Comparison of ENCODE assay signal across 1 cellular context in the genomic region with DNA sequence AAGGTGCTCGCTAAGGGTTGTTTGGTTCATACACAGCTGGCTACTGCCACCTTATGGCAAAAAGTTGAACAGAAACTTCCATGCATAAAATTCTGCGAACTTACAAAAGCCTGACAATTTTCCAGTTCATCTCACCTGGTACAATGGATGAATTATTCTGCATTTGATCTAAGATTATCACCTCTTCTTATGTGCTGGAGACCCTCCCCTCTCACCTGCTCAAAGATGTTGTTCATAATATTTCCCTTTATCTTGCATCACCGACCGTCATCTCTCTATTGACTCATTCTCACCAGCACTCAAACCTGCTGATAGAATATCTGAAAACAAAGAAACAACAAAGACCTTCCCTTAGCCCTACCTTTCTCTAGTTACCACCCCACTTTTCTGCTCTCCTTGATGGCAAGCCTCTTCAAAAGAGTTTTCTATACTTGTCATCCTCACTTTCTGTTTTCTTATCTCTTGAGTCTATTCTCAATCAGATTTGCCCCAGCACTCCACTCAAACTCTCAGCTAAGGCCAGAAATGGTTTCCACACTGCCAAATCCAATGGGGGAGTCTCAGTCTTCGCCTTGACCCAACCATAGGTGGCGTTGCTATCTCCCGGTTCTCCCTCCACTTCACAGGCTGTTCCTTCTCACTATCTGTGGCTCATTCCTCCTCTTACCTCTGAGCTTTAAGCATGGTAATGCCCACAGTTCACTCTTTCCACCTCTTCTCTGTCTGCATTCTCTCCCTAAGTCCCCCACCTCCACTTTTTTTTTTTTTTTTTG.
TF ChIP-seq lines count a peak whose summit lies in the region.

No MANE protein-coding gene starts in this region.

TF ChIP-seq in H1, 55 proteins besides CTCF, POLR2A, EP300 and RAD21:
- TF ChIP-seq CEBPB (IDR thresholded peaks at IDR 0.05; ENCODE audit: low read depth, low read length), result no peak
